Comparison of ENCODE assay signal across 8 cellular contexts in genomic region chr19:12400618-12401502, GRCh38.
A peak's percentile ranks its signal among the peaks of the same experiment; 100 is the strongest.
DNase-seq lines count a peak whose midpoint lies in the region; ATAC-seq and TF ChIP-seq lines count a peak whose summit lies in the region.

TSS of gene ZNF799 (minus strand) at chr19:12401271. CDS start at chr19:12401070, 201 bp downstream.

- TF ChIP-seq CTCF in AG10803 (conservative IDR thresholded peaks at IDR 0.05; ENCODE audit: low read length) (no peak), choroid plexus epithelial cell (conservative IDR thresholded peaks at IDR 0.05; ENCODE audit: low read depth, low read length) (no peak)

- DNase-seq in AG10803 (ENCODE audit: low read depth) (peak; percentile 94), NCI-H446 treated with DMSO at 0.1 percent for 48 hours (lab: John Stamatoyannopoulos, UW) (peak; percentile 84), choroid plexus epithelial cell (ENCODE audit: low read depth) (peak; percentile 97)
- DNase-seq in activated CD4-positive, alpha-beta T cell treated with anti-CD3 and anti-CD28 coated beads for 24 hours (ENCODE audit: low read depth in 2 of 2) = peak; percentile 77 to 89
- peak; percentile 67 to 92 (median 75) for DNase-seq in stimulated activated CD4-positive, alpha-beta T cell treated with anti-CD3 and anti-CD28 coated beads, Interleukin-1b, Interleukin-23, amount 100 ng/mL, for 24 hours (ENCODE audit: low read depth in 4 of 4, low spot score in 1 of 4)

- peak within 1 kb of the TSS; percentile 83 for H3K4me3 ChIP-seq in AG10803 (ENCODE audit: low read length)
- H3K4me3 ChIP-seq in choroid plexus epithelial cell (ENCODE audit: low read depth, low read length) = peak within 1 kb of the TSS; percentile 83

- H3K27ac ChIP-seq in layer of hippocampus (ENCODE audit: low read depth, low read length) = peak within 1 kb of the TSS; percentile 43

- ATAC-seq in GM19035 (IDR thresholded peaks at IDR 0.05; ENCODE audit: unreplicated experiment) (peak; percentile 94), HG03354 (IDR thresholded peaks at IDR 0.05; ENCODE audit: poor library complexity, severe bottlenecking, unreplicated experiment) (peak; percentile 89)

- no peaks in the 10 kb centered on the region for H3K27me3 ChIP-seq in layer of hippocampus (ENCODE audit: control insufficient read depth, insufficient read depth, low read length)

Comparison
In these comparisons a context has a peak if more than half of its experiments do, and no peak if none do; other contexts are left out.
1. Peak in every context shown above with its lines: DNase-seq, ATAC-seq, H3K4me3 ChIP-seq and H3K27ac ChIP-seq.